Comparison of ENCODE assay signal across 8 cellular contexts in genomic region chr11:126211236-126212088, GRCh38. TPM values are rescaled to one million over a fixed set of nuclear protein-coding genes. Genes with fewer than 3 reads are reported as not detected.
DNase-seq lines count a peak whose midpoint lies in the region; ATAC-seq and TF ChIP-seq lines count a peak whose summit lies in the region.

TSS of gene FAM118B (plus strand) at chr11:126211782. CDS start at chr11:126235002, 23,220 bp downstream.
TSS of gene RPUSD4 (minus strand) at chr11:126211650. CDS start at chr11:126211638, 12 bp downstream.

- H3K4me1 ChIP-seq in adrenal gland (replicated peaks in 1 of 2) (peaks cover 4 to 20% of the 10 kb centered on the region in 2 donors), heart right ventricle (peaks cover 4 to 56% (median 42%) of the 10 kb centered on the region in 9 donors), upper lobe of left lung (peaks cover 23 to 38% (median 35%) of the 10 kb centered on the region in 4 donors)

- DNase-seq in NCI-H146 treated with DMSO at 0.1 percent for 48 hours (lab: John Stamatoyannopoulos, UW; ENCODE audit: unreplicated experiment) = peak; percentile 87
- DNase-seq in T-helper 1 cell = peak; percentile 96 to 99 (median 98)
- DNase-seq in adrenal gland = peak; percentile 98 to 99 (median 99)
- peak; percentile 98 to 99 for DNase-seq in heart right ventricle
- DNase-seq in posterior vena cava (ENCODE audit: low spot score) = peak; percentile 100
- DNase-seq in upper lobe of left lung = peak; percentile 99 to 100

- ATAC-seq in HG02884 (IDR thresholded peaks at IDR 0.05; ENCODE audit: unreplicated experiment) = peak; percentile 90
- peak; percentile 98 to 100 (median 100) for ATAC-seq in heart right ventricle
- peak; percentile 98 to 99 for ATAC-seq in upper lobe of left lung (ENCODE audit: low FRiP score in 2 of 2)

- peak within 1 kb of the TSS in 4 of 5 donors; percentile 24 to 63 (median 35) for H3K27ac ChIP-seq in adrenal gland
- H3K27ac ChIP-seq in heart right ventricle = peak within 1 kb of the TSS in 9 of 10 donors; percentile 9 to 90 (median 79)
- peak within 1 kb of the TSS; percentile 51 to 77 (median 63) for H3K27ac ChIP-seq in upper lobe of left lung

- TF ChIP-seq CTCF in adrenal gland (IDR thresholded peaks at IDR 0.05) (no peak), heart right ventricle (IDR thresholded peaks at IDR 0.05) (peak in 1 of 9 donors; percentile 5), upper lobe of left lung (IDR thresholded peaks at IDR 0.05) (no peak)

- TF ChIP-seq EP300 in upper lobe of left lung (IDR thresholded peaks at IDR 0.05) = peak in 1 of 4 donors; percentile 57

- H3K4me3 ChIP-seq in adrenal gland (peak within 1 kb of the TSS; percentile 59 to 88 (median 86)), heart right ventricle (peak within 1 kb of the TSS; percentile 79 to 99 (median 92)), upper lobe of left lung (peak within 1 kb of the TSS; percentile 82 to 91 (median 86))

- H3K9me3 ChIP-seq in adrenal gland (replicated peaks in 1 of 3) = no peaks in the 10 kb centered on the region
- H3K9me3 ChIP-seq in heart right ventricle = no peaks in the 10 kb centered on the region
- H3K9me3 ChIP-seq in upper lobe of left lung = no peaks in the 10 kb centered on the region

- 0 to 1% (median 1%) methylated on average over 33 to 62 of the region's 62 CpGs for WGBS in adrenal gland, 4 donors
- WGBS in heart right ventricle, 2 donors = 1% methylated on average over 58 to 62 of the region's 62 CpGs
- 0% methylated on average over 19 to 57 of the region's 62 CpGs for WGBS in upper lobe of left lung, 2 donors

- H3K27me3 ChIP-seq in adrenal gland = no peaks in the 10 kb centered on the region
- H3K27me3 ChIP-seq in heart right ventricle = no peaks in the 10 kb centered on the region
- no peaks in the 10 kb centered on the region for H3K27me3 ChIP-seq in upper lobe of left lung

- TF ChIP-seq POLR2A in GM15510 (IDR thresholded peaks at IDR 0.05; ENCODE audit: borderline replicate concordance, extremely low read depth, insufficient read length) = peak; percentile 94
- peak in 1 of 2 donors; percentile 86 for TF ChIP-seq POLR2A in adrenal gland (IDR thresholded peaks at IDR 0.05)
- TF ChIP-seq POLR2A in upper lobe of left lung (IDR thresholded peaks at IDR 0.05) = peak in 3 of 4 donors; percentile 53 to 91 (median 85)

- intact Hi-C loops in adrenal gland (cut with DNase I) (loop anchor here (5.0 to 10.0 kb wide), 2 partner anchors 53 to 56 kb away; partner anchors contain the start of genes FOXRED1 (in 2 of the 2) and SRPRA (in 2 of the 2)), heart right ventricle (cut with DNase I) (loop anchor here in 7 of 10 donors (5.0 to 10.0 kb wide), 3 partner anchors 53 to 149 kb away; partner anchors contain the start of genes FOXRED1 (in 7 of the 7), SRPRA (in 7 of the 7) and CDON (in 1 of the 7)), posterior vena cava (cut with DNase I) (no loop called here)

- H3K36me3 ChIP-seq in adrenal gland (replicated peaks in 1 of 2) (peaks cover 0 to 20% of the 10 kb centered on the region in 2 donors), heart right ventricle (peaks cover 0 to 38% (median 13%) of the 10 kb centered on the region in 9 donors), upper lobe of left lung (peaks cover 0 to 34% (median 10%) of the 10 kb centered on the region in 4 donors)

RNA-seq across cellular contexts. Expression of gene FAM118B, which starts in this region (rescaled TPM):
- 10 to 100 TPM; 12.0 to 26.6 (median 16.7) TPM for total RNA-seq in adrenal gland
- 10 to 100 TPM in 1 of 3 donors, 1 to 10 TPM in 2; 5.8 to 17.0 (median 8.8) TPM for polyA plus RNA-seq in adrenal gland
- 10 to 100 TPM; 18.3 to 52.8 (median 24.7) TPM for total RNA-seq in heart right ventricle
- 1 to 10 TPM; 7.6 to 9.3 TPM for polyA plus RNA-seq in heart right ventricle
- 10 to 100 TPM; 11.6 to 14.4 TPM for total RNA-seq in posterior vena cava
- 10 to 100 TPM in 5 of 6 donors, 1 to 10 TPM in 1; 9.2 to 36.7 (median 31.2) TPM for total RNA-seq in upper lobe of left lung

RNA-seq across cellular contexts. Expression of gene RPUSD4, which starts in this region (rescaled TPM):
- total RNA-seq in adrenal gland = 10 to 100 TPM; 10.6 to 27.5 (median 21.3) TPM
- 10 to 100 TPM; 12.4 to 18.5 (median 15.9) TPM for polyA plus RNA-seq in adrenal gland
- total RNA-seq in heart right ventricle = 10 to 100 TPM; 34.5 to 70.0 (median 37.4) TPM
- 10 to 100 TPM; 12.8 to 15.2 TPM for polyA plus RNA-seq in heart right ventricle
- total RNA-seq in posterior vena cava = 10 to 100 TPM; 11.8 to 17.0 TPM
- 10 to 100 TPM; 13.7 to 32.5 (median 20.5) TPM for total RNA-seq in upper lobe of left lung

Comparison
In these comparisons a context has a peak if more than half of its experiments do, and no peak if none do; other contexts are left out.
1. Peak in every context shown above with its lines: DNase-seq, ATAC-seq, H3K4me3 ChIP-seq and H3K27ac ChIP-seq.
2. intact Hi-C loops: an anchor here in adrenal gland (5.0 to 10.0 kb wide) and heart right ventricle (5.0 to 10.0 kb wide); none called in posterior vena cava.